ENCODE assay signal across 9 cellular contexts in the genomic region with DNA sequence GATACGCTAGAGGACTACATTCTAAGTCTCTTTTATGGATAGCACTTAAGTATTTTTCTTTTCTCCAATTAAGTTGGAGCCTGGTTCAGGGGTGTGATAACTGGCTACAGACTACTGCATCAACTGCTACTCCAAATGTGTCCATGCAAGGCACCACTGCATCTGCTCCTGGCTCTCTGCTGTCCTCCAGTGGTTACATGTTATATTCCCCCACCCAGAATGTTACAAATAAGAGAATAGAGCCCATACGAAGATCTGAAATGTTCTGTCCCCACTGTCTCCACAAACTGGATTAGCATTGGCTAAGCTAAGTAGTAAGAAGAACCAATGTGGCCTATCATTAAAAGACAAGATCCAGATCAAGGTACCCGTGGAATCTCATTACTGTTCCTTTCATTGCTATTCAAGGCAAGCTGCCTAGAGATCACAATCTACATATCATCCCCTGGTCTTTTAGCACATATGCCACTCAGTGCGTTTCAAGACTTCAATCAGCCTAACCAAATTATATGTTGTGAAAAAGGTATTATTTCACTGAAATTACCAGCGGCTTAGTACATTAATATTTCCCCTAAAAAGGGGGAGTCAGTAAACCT.
A peak's percentile ranks its signal among the peaks of the same experiment; 100 is the strongest.
DNase-seq lines count a peak whose midpoint lies in the region; ATAC-seq and TF ChIP-seq lines count a peak whose summit lies in the region.
"Had no signal": no experiment of that assay in that cellular context is flagged by ENCODE, and none has a peak within 500 bp of the region (broad histone marks: within the 10 kb centered on the region; RNA-seq: fewer than 3 reads in every experiment).

No MANE protein-coding gene starts in this region.

- H3K27ac ChIP-seq in coronary artery = no peak overlapping the region
- H3K27ac ChIP-seq: BLaER1 had no signal

- in situ Hi-C loops in astrocyte of the cerebellum (cut with HindIII; ENCODE audit: low sequenced_read_pairs) = no loop called here

- ATAC-seq in HG02759 (IDR thresholded peaks at IDR 0.05; ENCODE audit: unreplicated experiment) = no peak

- peak; percentile 77 for TF ChIP-seq CTCF in astrocyte of the cerebellum (IDR thresholded peaks at IDR 0.05; ENCODE audit: low read depth, low read length, missing control alignments)
- TF ChIP-seq CTCF in coronary artery (IDR thresholded peaks at IDR 0.05) = no peak

- DNase-seq in NCI-H1092 treated with DMSO at 0.1 percent for 48 hours (lab: John Stamatoyannopoulos, UW) (peak; percentile 6), NCI-H1092 (lab: John Stamatoyannopoulos, UW) (no peak), HCEC 1CT (peak; percentile 71), NCI-H2227 treated with DMSO at 0.1 percent for 48 hours (lab: John Stamatoyannopoulos, UW) (peak; percentile 46), astrocyte of the cerebellum (ENCODE audit: low read depth) (peak; percentile 9), islet precursor cell (peak; percentile 76), coronary artery (ENCODE audit: low spot score) (no peak)

- no peak overlapping the region for H3K4me3 ChIP-seq in astrocyte of the cerebellum (ENCODE audit: low read depth, low read length)
- no peak overlapping the region for H3K4me3 ChIP-seq in coronary artery
- H3K4me3 ChIP-seq: BLaER1 had no signal

Comparison
In these comparisons a context has a peak if more than half of its experiments do, and no peak if none do; other contexts are left out.
1. DNase-seq: peak in NCI-H1092 treated with DMSO at 0.1 percent for 48 hours (single experiment), HCEC 1CT (single experiment), NCI-H2227 treated with DMSO at 0.1 percent for 48 hours (single experiment), astrocyte of the cerebellum (single experiment) and islet precursor cell (single experiment); none in NCI-H1092 (single experiment) and coronary artery (single experiment).